In the genomic region with DNA sequence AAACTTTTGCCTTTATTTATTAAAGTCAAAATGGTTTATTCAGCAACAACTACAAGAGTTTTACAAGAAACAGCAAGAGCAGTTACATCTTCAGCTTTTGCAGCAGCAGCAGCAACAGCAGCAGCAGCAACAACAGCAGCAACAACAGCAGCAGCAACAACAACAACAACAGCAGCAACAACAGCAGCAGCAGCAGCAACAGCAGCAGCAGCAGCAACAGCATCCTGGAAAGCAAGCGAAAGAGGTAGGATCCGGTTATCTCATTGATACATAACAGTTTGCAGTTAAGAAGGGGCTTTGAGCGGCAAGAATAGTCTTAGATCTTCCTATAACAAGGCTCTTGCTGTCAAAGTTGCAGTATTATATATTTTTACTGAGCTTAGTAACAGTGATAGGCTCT, we compare ENCODE assay signal across 18 cellular contexts.
"Had no signal": no experiment of that assay in that cellular context is flagged by ENCODE, and none has a peak within 500 bp of the region (broad histone marks: within the 10 kb centered on the region; RNA-seq: fewer than 3 reads in every experiment).

No MANE protein-coding gene starts in this region.

- H3K4me1 ChIP-seq: breast epithelium, gastrocnemius medialis, suprapubic skin had no signal

- H3K9me3 Mint-ChIP-seq: activated CD4-positive, alpha-beta T cell treated with anti-CD3 and anti-CD28 coated beads, Interleukin-2, amount 10 ng/mL, durations not matched to agents 7 days and 5 days; activated naive CD8-positive, alpha-beta T cell treated with anti-CD3 and anti-CD28 coated beads for 36 hours; activated T-cell treated with anti-CD3 and anti-CD28 coated beads, Interleukin-2, amount 50 U/mL, for 72 hours; dendritic cell treated with granulocyte-macrophage colony-stimulating factor and Interleukin-4, amounts not matched to agents 40 ng/mL and 50 ng/mL, for 4 days; naive B cell; T-helper 2 cell treated with Interferon-gamma antibody and Interleukin-4, amounts not matched to agents 5 μg/mL and 100 μg/mL, for 36 hours had no signal

- H3K4me3 ChIP-seq: breast epithelium, gastrocnemius medialis, suprapubic skin had no signal

- H3K36me3 Mint-ChIP-seq: activated naive CD8-positive, alpha-beta T cell treated with anti-CD3 and anti-CD28 coated beads for 36 hours; naive B cell had no signal

- H3K27me3 Mint-ChIP-seq: activated CD4-positive, alpha-beta T cell treated with anti-CD3 and anti-CD28 coated beads, Interleukin-2, amount 10 ng/mL, durations not matched to agents 7 days and 5 days; activated naive CD8-positive, alpha-beta T cell treated with anti-CD3 and anti-CD28 coated beads for 36 hours; dendritic cell treated with granulocyte-macrophage colony-stimulating factor and Interleukin-4, amounts not matched to agents 40 ng/mL and 50 ng/mL, for 4 days; naive B cell had no signal

- DNase-seq: activated CD4-positive, alpha-beta T cell treated with anti-CD3 and anti-CD28 coated beads, Interleukin-2, amount 10 ng/mL, durations not matched to agents 7 days and 5 days; activated CD4-positive, CD25-positive, alpha-beta regulatory T cell; activated CD8-positive, alpha-beta memory T cell treated with anti-CD3 and anti-CD28 coated beads, Interleukin-2, amount 50 U/mL, for 48 hours; activated gamma-delta T cell; activated naive CD8-positive, alpha-beta T cell treated with anti-CD3 and anti-CD28 coated beads for 36 hours; activated T-cell treated with anti-CD3 and anti-CD28 coated beads, Interleukin-2, amount 50 U/mL, for 72 hours; effector memory CD4-positive, alpha-beta T cell; erythroblast; gastrocnemius medialis; naive B cell; right cardiac atrium; stimulated activated CD4-positive, alpha-beta T cell treated with anti-CD3 and anti-CD28 coated beads, Interleukin-4, amount 100 ng/mL, for 4 hours; stimulated activated naive CD8-positive, alpha-beta T cell treated with anti-CD3 and anti-CD28 coated beads, Interleukin-15, Interleukin-2, amounts not matched to agents 100 U/mL and 50 U/mL, for 24 hours; trophoblast cell had no signal

- H3K9me3 ChIP-seq: breast epithelium, gastrocnemius medialis, suprapubic skin had no signal

- H3K27ac Mint-ChIP-seq: activated CD4-positive, alpha-beta T cell treated with anti-CD3 and anti-CD28 coated beads, Interleukin-2, amount 10 ng/mL, durations not matched to agents 7 days and 5 days; activated naive CD8-positive, alpha-beta T cell treated with anti-CD3 and anti-CD28 coated beads for 36 hours; activated T-cell treated with anti-CD3 and anti-CD28 coated beads, Interleukin-2, amount 50 U/mL, for 72 hours; dendritic cell treated with granulocyte-macrophage colony-stimulating factor and Interleukin-4, amounts not matched to agents 40 ng/mL and 50 ng/mL, for 4 days; T-helper 2 cell treated with Interferon-gamma antibody and Interleukin-4, amounts not matched to agents 5 μg/mL and 100 μg/mL, for 36 hours had no signal

- H3K4me1 Mint-ChIP-seq: activated CD4-positive, alpha-beta T cell treated with anti-CD3 and anti-CD28 coated beads, Interleukin-2, amount 10 ng/mL, durations not matched to agents 7 days and 5 days; activated naive CD8-positive, alpha-beta T cell treated with anti-CD3 and anti-CD28 coated beads for 36 hours; naive B cell had no signal

- H3K27me3 ChIP-seq: breast epithelium, gastrocnemius medialis, suprapubic skin had no signal

- H3K27ac ChIP-seq: breast epithelium, gastrocnemius medialis, suprapubic skin had no signal

- H3K36me3 ChIP-seq: breast epithelium, gastrocnemius medialis had no signal

- H3K4me3 Mint-ChIP-seq: activated CD4-positive, alpha-beta T cell treated with anti-CD3 and anti-CD28 coated beads, Interleukin-2, amount 10 ng/mL, durations not matched to agents 7 days and 5 days; activated naive CD8-positive, alpha-beta T cell treated with anti-CD3 and anti-CD28 coated beads for 36 hours; activated T-cell treated with anti-CD3 and anti-CD28 coated beads, Interleukin-2, amount 50 U/mL, for 72 hours; dendritic cell treated with granulocyte-macrophage colony-stimulating factor and Interleukin-4, amounts not matched to agents 40 ng/mL and 50 ng/mL, for 4 days; naive B cell; T-helper 2 cell treated with Interferon-gamma antibody and Interleukin-4, amounts not matched to agents 5 μg/mL and 100 μg/mL, for 36 hours had no signal
